ENCODE assay signal across 8 cellular contexts in genomic region chr1:43979528-43980254, GRCh38. TPM values are rescaled to one million over a fixed set of nuclear protein-coding genes. Genes with fewer than 3 reads are reported as not detected.
DNase-seq lines count a peak whose midpoint lies in the region; ATAC-seq and TF ChIP-seq lines count a peak whose summit lies in the region.

No MANE protein-coding gene starts in this region.

- peaks cover 34% of the 10 kb centered on the region for H3K4me1 ChIP-seq in CD4-positive, CD25-positive, alpha-beta regulatory T cell (ENCODE audit: control insufficient read depth, insufficient read depth, low read length, poor library complexity, severe bottlenecking)
- peaks cover 14 to 45% of the 10 kb centered on the region in 2 experiments; a peak in 3 of 4 replicates for H3K4me1 ChIP-seq in HCT116 (ENCODE audit: control insufficient read depth in 1 of 2, insufficient read depth in 2 of 2, low read length in 2 of 2)
- H3K4me1 ChIP-seq in thoracic aorta (ENCODE audit: control insufficient read depth in 1 of 2, low read depth in 2 of 2) = peaks cover 29 to 45% of the 10 kb centered on the region in 2 donors

- no peak for ATAC-seq in CD4-positive, CD25-positive, alpha-beta regulatory T cell (ENCODE audit: low read depth in 2 of 2)
- ATAC-seq in HCT116 = peak; percentile 32
- peak; percentile 25 for ATAC-seq in SK-N-SH treated with all-trans-retinoic acid at 6 μM for 48 hours
- ATAC-seq in thoracic aorta (ENCODE audit: insufficient number of reproducible peaks, low FRiP score, low read depth) = no peak
- no peak for ATAC-seq in HG03565 (IDR thresholded peaks at IDR 0.05; ENCODE audit: unreplicated experiment)

- RAD21 ChIA-PET in HCT116 (lab: Charles Lee; ENCODE audit: low non-redundant PET in 1 of 2, low total read pairs in 2 of 2, uncharacterized antibody in 2 of 2, unreplicated experiment in 2 of 2) = no interaction called here

- TF ChIP-seq RAD21 in HCT116 (IDR thresholded peaks at IDR 0.05; ENCODE audit: low read depth) = no peak

- H3K4me3 Mint-ChIP-seq in CD4-positive, CD25-positive, alpha-beta regulatory T cell = peak overlapping the region; percentile 79 to 90 (median 87)

- H3K27me3 ChIP-seq in CD4-positive, CD25-positive, alpha-beta regulatory T cell (ENCODE audit: control insufficient read depth, insufficient read depth, low read length) = no peaks in the 10 kb centered on the region
- H3K27me3 ChIP-seq in HCT116 (ENCODE audit: insufficient read depth, low read length) (no peaks in the 10 kb centered on the region), dorsolateral prefrontal cortex (no peaks in the 10 kb centered on the region), thoracic aorta (replicated peaks; ENCODE audit: insufficient read depth) (no peaks in the 10 kb centered on the region)

- H3K4me3 ChIP-seq in CD4-positive, CD25-positive, alpha-beta regulatory T cell (ENCODE audit: low read depth, low read length) = peak overlapping the region; percentile 37
- H3K4me3 ChIP-seq in HCT116 (replicated peaks in 1 of 2; ENCODE audit: low read depth in 1 of 2, low read length in 2 of 2) = peak overlapping the region; percentile 62 to 81
- H3K4me3 ChIP-seq in dorsolateral prefrontal cortex = peak overlapping the region; percentile 49 to 88 (median 76)
- peak overlapping the region; percentile 82 for H3K4me3 ChIP-seq in thoracic aorta

- peaks cover 20% of the 10 kb centered on the region for H3K36me3 ChIP-seq in CD4-positive, CD25-positive, alpha-beta regulatory T cell (ENCODE audit: control insufficient read depth, insufficient read depth, low read length)
- peaks cover 6 to 43% of the 10 kb centered on the region in 2 experiments; a peak in 3 of 4 replicates for H3K36me3 ChIP-seq in HCT116 (ENCODE audit: control insufficient read depth in 1 of 2, insufficient read depth in 2 of 2, low read length in 2 of 2)
- peaks cover 11% of the 10 kb centered on the region for H3K36me3 ChIP-seq in thoracic aorta

- H3K27ac ChIP-seq in CD4-positive, CD25-positive, alpha-beta regulatory T cell (ENCODE audit: insufficient read depth, low read length, poor library complexity, severe bottlenecking) = no peak overlapping the region
- H3K27ac ChIP-seq in HCT116 (ENCODE audit: low read depth, low read length) = peak overlapping the region; percentile 81
- peak overlapping the region in 48 of 59 donors; percentile 6 to 88 (median 58) for H3K27ac ChIP-seq in dorsolateral prefrontal cortex
- H3K27ac ChIP-seq in thoracic aorta = peak overlapping the region; percentile 9 to 34

- H3K79me2 ChIP-seq in HCT116 (ENCODE audit: insufficient read depth, low read length) = peaks cover 80% of the 10 kb centered on the region

- TSS peak; percentile 13 for BruUV-seq in HCT116 (replicated peaks; lab: Mats Ljungman, UMichigan)

- H3K36me3 Mint-ChIP-seq in CD4-positive, CD25-positive, alpha-beta regulatory T cell = peaks cover 18% of the 10 kb centered on the region

- H3K27me3 Mint-ChIP-seq in CD4-positive, CD25-positive, alpha-beta regulatory T cell = no peaks in the 10 kb centered on the region

- no peak overlapping the region for H3K27ac Mint-ChIP-seq in CD4-positive, CD25-positive, alpha-beta regulatory T cell

- peak overlapping the region; percentile 87 for H3K4me2 ChIP-seq in HCT116 (ENCODE audit: low read length)

- no peak for TF ChIP-seq POLR2A in HCT116 (IDR thresholded peaks at IDR 0.05; ENCODE audit: borderline replicate concordance, extremely low read depth, insufficient read depth, insufficient read length)

- no peaks in the 10 kb centered on the region for H3K9me2 ChIP-seq in HCT116 (ENCODE audit: insufficient read depth)

- POLR2A ChIA-PET in HCT116 (lab: Charles Lee) = no interaction called here

- no peak for TF ChIP-seq CTCF in HCT116 (IDR thresholded peaks at IDR 0.05 in 2 of 3, conservative IDR thresholded peaks at IDR 0.05 in 1 of 3; ENCODE audit: borderline replicate concordance in 1 of 3, insufficient read depth in 1 of 3, low read depth in 2 of 3, low read length in 2 of 3)
- no peak for TF ChIP-seq CTCF in dorsolateral prefrontal cortex (IDR thresholded peaks at IDR 0.05 in 54 of 56, conservative IDR thresholded peaks at IDR 0.05 in 2 of 56; ENCODE audit: low read depth in 1 of 56, partially characterized antibody in 56 of 56)
- no peak for TF ChIP-seq CTCF in thoracic aorta (IDR thresholded peaks at IDR 0.05)

- no peaks in the 10 kb centered on the region for H3K9me3 ChIP-seq in CD4-positive, CD25-positive, alpha-beta regulatory T cell (ENCODE audit: control insufficient read depth in 2 of 2, low read length in 2 of 2)
- H3K9me3 ChIP-seq in HCT116 (ENCODE audit: control insufficient read depth in 1 of 2, insufficient read depth in 1 of 2, low read depth in 1 of 2, low read length in 2 of 2) = no peaks in the 10 kb centered on the region
- no peaks in the 10 kb centered on the region for H3K9me3 ChIP-seq in thoracic aorta

- H2AFZ ChIP-seq in HCT116 (ENCODE audit: low read depth, low read length, poor library complexity, severe bottlenecking) = no peak overlapping the region

- no peaks in the 10 kb centered on the region for H4K20me1 ChIP-seq in HCT116 (ENCODE audit: insufficient read depth)

- intact Hi-C loops in HCT116 (cut with micrococcal nuclease) (no loop called here), dorsolateral prefrontal cortex (cut with DNase I) (loop anchor here in 1 of 2 donors (2.0 kb wide), 1 partner anchor 57 kb away; no protein-coding TSS in a partner anchor)

- DNase-seq in CD4-positive, CD25-positive, alpha-beta regulatory T cell = peak in 1 of 3 donors; percentile 33
- DNase-seq in HCT116 (ENCODE audit: low read depth, low spot score) = no peak
- peak in 4 of 10 donors; percentile 14 to 50 (median 42) for DNase-seq in dorsolateral prefrontal cortex
- DNase-seq in lung microvascular endothelial cell (ENCODE audit: low read depth in 2 of 2) = peak; percentile 37 to 40
- no peak for DNase-seq in thoracic aorta (ENCODE audit: low spot score)
- DNase-seq in NCI-H2196 (lab: John Stamatoyannopoulos, UW; ENCODE audit: unreplicated experiment) = no peak

- peak overlapping the region; percentile 85 for H3K9ac ChIP-seq in HCT116 (ENCODE audit: low read length)

- CTCF ChIA-PET in HCT116 (lab: Charles Lee) = interaction anchor here (1.6 kb wide), 1 partner anchor 216 kb away, joined by 3 read pairs; no protein-coding TSS in a partner anchor

- peaks cover 7 to 55% (median 25%) of the 10 kb centered on the region in 4 donors for H3K4me1 Mint-ChIP-seq in CD4-positive, CD25-positive, alpha-beta regulatory T cell

- peaks cover 0 to 1% (median 0%) of the 10 kb centered on the region in 7 donors for H3K9me3 Mint-ChIP-seq in CD4-positive, CD25-positive, alpha-beta regulatory T cell

TF ChIP-seq in HCT116, 20 proteins besides CTCF, POLR2A, EP300 and RAD21:
- TF ChIP-seq POLR2AphosphoS5 (IDR thresholded peaks at IDR 0.05; ENCODE audit: low read depth, low read length) = peak; percentile 26; the same call in 1 of the 2 replicates
- TF ChIP-seq ELF1 (IDR thresholded peaks at IDR 0.05; ENCODE audit: borderline replicate concordance, low read depth) = no peak
- TF ChIP-seq SIN3A (IDR thresholded peaks at IDR 0.05; ENCODE audit: low read depth) = no peak
- no peak for TF ChIP-seq EZH2 (IDR thresholded peaks at IDR 0.05)
- TF ChIP-seq EZH2phosphoT487 (IDR thresholded peaks at IDR 0.05; ENCODE audit: borderline replicate concordance) = no peak
- TF ChIP-seq ZFX (IDR thresholded peaks at IDR 0.05) = peak; percentile 68

TF ChIP-seq in SK-N-SH treated with all-trans-retinoic acid at 6 μM for 48 hours, 23 proteins besides CTCF, POLR2A, EP300 and RAD21 (continues in another document):
- TF ChIP-seq PPARA (CRISPR knock-in tag; IDR thresholded peaks at IDR 0.05; ENCODE audit: borderline replicate concordance) = no peak

RNA-seq across cellular contexts. Expression of gene B4GALT2, which starts 0.7 kb away (rescaled TPM):
- total RNA-seq in CD4-positive, CD25-positive, alpha-beta regulatory T cell = 0.54 TPM
- under 1 TPM; 0.20 to 0.86 (median 0.32) TPM for polyA plus RNA-seq in CD4-positive, CD25-positive, alpha-beta regulatory T cell
- total RNA-seq in HCT116 (2021; ENCODE audit: unreplicated experiment) = 76.8 TPM
- 63.9 and 73.1 TPM in 2 replicates for polyA plus RNA-seq in HCT116 (2012)
- 10 to 100 TPM; 33.5 to 97.8 (median 48.8) TPM for total RNA-seq in dorsolateral prefrontal cortex
- 40.1 and 41.9 TPM in 2 replicates for total RNA-seq in lung microvascular endothelial cell
- 10 to 100 TPM; 34.8 to 51.6 TPM for total RNA-seq in thoracic aorta

RNA-seq across cellular contexts. Expression of gene ATP6V0B, which starts 4.9 kb away (rescaled TPM):
- total RNA-seq in CD4-positive, CD25-positive, alpha-beta regulatory T cell = 69.4 TPM
- 100 to 1,000 TPM; 207 to 274 (median 237) TPM for polyA plus RNA-seq in CD4-positive, CD25-positive, alpha-beta regulatory T cell
- total RNA-seq in HCT116 (2021; ENCODE audit: unreplicated experiment) (122 TPM), dorsolateral prefrontal cortex (100 to 1,000 TPM; 112 to 276 (median 202) TPM), lung microvascular endothelial cell (110 and 164 TPM in 2 replicates), thoracic aorta (100 to 1,000 TPM in 1 of 2 donors, 10 to 100 TPM in 1; 72.3 to 136 TPM)
- 142 and 154 TPM in 2 replicates for polyA plus RNA-seq in HCT116 (2012)

RNA-seq across cellular contexts. Expression of gene DPH2, which starts 9.9 kb away (rescaled TPM):
- 17.9 TPM for total RNA-seq in CD4-positive, CD25-positive, alpha-beta regulatory T cell
- polyA plus RNA-seq in CD4-positive, CD25-positive, alpha-beta regulatory T cell = 10 to 100 TPM; 17.2 to 25.0 (median 21.0) TPM
- total RNA-seq in HCT116 (2021; ENCODE audit: unreplicated experiment) (53.2 TPM), dorsolateral prefrontal cortex (10 to 100 TPM; 12.0 to 31.1 (median 20.7) TPM), lung microvascular endothelial cell (13.1 and 19.0 TPM in 2 replicates), thoracic aorta (10 to 100 TPM; 21.9 to 31.4 TPM)
- polyA plus RNA-seq in HCT116 (2012) = 31.5 and 32.2 TPM in 2 replicates

RNA-seq across cellular contexts. Expression of gene CCDC24, which starts 11.7 kb away (rescaled TPM):
- 1.2 TPM for total RNA-seq in CD4-positive, CD25-positive, alpha-beta regulatory T cell
- 1 to 10 TPM in 1 of 4 donors, under 1 TPM in 3; 0.18 to 1.8 (median 0.73) TPM for polyA plus RNA-seq in CD4-positive, CD25-positive, alpha-beta regulatory T cell
- total RNA-seq in HCT116 (2021; ENCODE audit: unreplicated experiment) (23.3 TPM), dorsolateral prefrontal cortex (10 to 100 TPM in 119 of 120 experiments, 1 to 10 TPM in 1; 9.0 to 34.0 (median 18.6) TPM), lung microvascular endothelial cell (0.65 and 0.79 TPM in 2 replicates), thoracic aorta (10 to 100 TPM in 1 of 2 donors, 1 to 10 TPM in 1; 4.5 to 24.0 TPM)
- polyA plus RNA-seq in HCT116 (2012) = 20.0 and 20.7 TPM in 2 replicates

RNA-seq across cellular contexts. Expression of gene IPO13, which starts 32.9 kb away (rescaled TPM):
- 12.6 TPM for total RNA-seq in CD4-positive, CD25-positive, alpha-beta regulatory T cell
- polyA plus RNA-seq in CD4-positive, CD25-positive, alpha-beta regulatory T cell = 10 to 100 TPM in 2 of 4 donors, 1 to 10 TPM in 2; 9.4 to 11.6 (median 10.1) TPM
- total RNA-seq in HCT116 (2021; ENCODE audit: unreplicated experiment) (18.7 TPM), dorsolateral prefrontal cortex (100 to 1,000 TPM in 51 of 120 experiments, 10 to 100 TPM in 69; 48.0 to 243 (median 94.5) TPM), lung microvascular endothelial cell (5.4 and 8.5 TPM in 2 replicates), thoracic aorta (10 to 100 TPM; 22.2 to 34.3 TPM)
- 16.2 and 18.9 TPM in 2 replicates for polyA plus RNA-seq in HCT116 (2012)

Comparison
In these comparisons a context has a peak if more than half of its experiments do, and no peak if none do; other contexts are left out.
1. ATAC-seq: peak in HCT116 (single experiment) and SK-N-SH treated with all-trans-retinoic acid at 6 μM for 48 hours (single experiment); none in CD4-positive, CD25-positive, alpha-beta regulatory T cell (0 of 2), thoracic aorta (single experiment) and HG03565 (single experiment).
2. DNase-seq: peak in lung microvascular endothelial cell (2 of 2); none in HCT116 (single experiment), thoracic aorta (single experiment) and NCI-H2196 (single experiment).
3. RNA of gene B4GALT2, which starts 0.7 kb away (total RNA-seq): 76.8 TPM in HCT116 (single experiment), 34.8 to 51.6 TPM in thoracic aorta, 33.5 to 97.8 TPM in dorsolateral prefrontal cortex and 40.1 to 41.9 TPM in lung microvascular endothelial cell; 0.54 TPM in CD4-positive, CD25-positive, alpha-beta regulatory T cell (single experiment); every median in the first group is over 10 times any median in the second.
4. Peak in every context shown above with its lines, with median percentiles within 50 percentile points of each other: H3K4me3 ChIP-seq.